ENCODE assay signal across 9 cellular contexts in genomic region chr5:177378884-177379883, GRCh38. TPM values are rescaled to one million over a fixed set of nuclear protein-coding genes. Genes with fewer than 3 reads are reported as not detected.
A peak's percentile ranks its signal among the peaks of the same experiment; 100 is the strongest.
DNase-seq lines count a peak whose midpoint lies in the region; FAIRE-seq and TF ChIP-seq lines count a peak whose summit lies in the region.
"Had no signal": no experiment of that assay in that cellular context is flagged by ENCODE, and none has a peak within 500 bp of the region (broad histone marks: within the 10 kb centered on the region; RNA-seq: fewer than 3 reads in every experiment).

No MANE protein-coding gene starts in this region.

- H3K9me3 ChIP-seq in hepatocyte (ENCODE audit: low read depth) (no peaks in the 10 kb centered on the region), endodermal cell (ENCODE audit: control insufficient read depth, low read length) (no peaks in the 10 kb centered on the region), OCI-LY7 (ENCODE audit: low read length) (no peaks in the 10 kb centered on the region)

- peak; percentile 15 for FAIRE-seq in H54 (lab: Jason Lieb, UNC)

- peak; percentile 91 for DNase-seq in DMS53 treated with DMSO at 0.1 percent for 48 hours (lab: John Stamatoyannopoulos, UW; ENCODE audit: unreplicated experiment)
- peak; percentile 85 for DNase-seq in H54 (ENCODE audit: insufficient read length, low spot score)
- DNase-seq in SW480 (ENCODE audit: low spot score): peak; percentile 90
- peak; percentile 83 for DNase-seq in hepatocyte (ENCODE audit: low spot score)
- DNase-seq in endodermal cell: no peak
- no peak for DNase-seq in iPS-NIHi7 (ENCODE audit: extremely low spot score)
- DNase-seq in NOMO-1 treated with DMSO at 0.1 percent for 48 hours (lab: John Stamatoyannopoulos, UW; ENCODE audit: unreplicated experiment): no peak
- DNase-seq in OCI-LY7 (ENCODE audit: low spot score): no peak

- H3K4me3 ChIP-seq in hepatocyte (no peak overlapping the region), endodermal cell (ENCODE audit: low read length) (no peak overlapping the region), OCI-LY7 (ENCODE audit: low read depth, low read length, poor library complexity, severe bottlenecking) (no peak overlapping the region)

- H4K20me1 ChIP-seq in hepatocyte (ENCODE audit: insufficient read depth, poor library complexity, severe bottlenecking) (no peaks in the 10 kb centered on the region), OCI-LY7 (ENCODE audit: insufficient read depth, low read length) (no peaks in the 10 kb centered on the region)

- peaks cover 13% of the 10 kb centered on the region for H3K4me1 ChIP-seq in hepatocyte (ENCODE audit: insufficient read depth)
- H3K4me1 ChIP-seq in endodermal cell (ENCODE audit: control insufficient read depth, insufficient read depth, low read length): no peaks in the 10 kb centered on the region
- H3K4me1 ChIP-seq in OCI-LY7 (ENCODE audit: insufficient read depth, low read length, poor library complexity, severe bottlenecking): peaks cover 5% of the 10 kb centered on the region

- no peaks in the 10 kb centered on the region for H3K79me2 ChIP-seq in hepatocyte
- H3K79me2 ChIP-seq in OCI-LY7 (ENCODE audit: insufficient read depth, low read depth, low read length): no peaks in the 10 kb centered on the region

- no peaks in the 10 kb centered on the region for H3K36me3 Mint-ChIP-seq in endodermal cell (ENCODE audit: low read depth)

- CTCF ChIA-PET in OCI-LY7 (lab: Charles Lee; ENCODE audit: unreplicated experiment): interaction anchor here (1.0 kb wide), 2 partner anchors 9 to 82 kb away, joined by 3 to 4 read pairs; no protein-coding TSS in a partner anchor

- 59% methylated on average over 15 of the region's 15 CpGs for WGBS in hepatocyte (ENCODE audit: low lambda C conversion rate, missing lambda C conversion rate)
- WGBS in endodermal cell (ENCODE audit: insufficient coverage in 1 of 2, insufficient read length in 1 of 2), 2 experiments: 86 to 91% methylated on average over 11 to 15 of the region's 15 CpGs

- BruUV-seq in OCI-LY7 (replicated peaks; lab: Mats Ljungman, UMichigan): no TSS peak

- POLR2A ChIA-PET in OCI-LY7 (lab: Charles Lee): interaction anchor here (0.5 to 1.0 kb wide), 6 partner anchors 10 to 66 kb away, joined by 3 to 6 read pairs (median 4); partner anchors contain the start of gene RGS14

- peaks cover 5% of the 10 kb centered on the region for H3K27me3 Mint-ChIP-seq in endodermal cell (ENCODE audit: insufficient read depth)

- no peak overlapping the region for H3K9ac ChIP-seq in endodermal cell (ENCODE audit: extremely low read depth, low read length, poor library complexity, severe bottlenecking)

- no peak for TF ChIP-seq POLR2A in H54 (IDR thresholded peaks at IDR 0.05; ENCODE audit: low read depth, low read length)

- H3K4me2 ChIP-seq in hepatocyte: peak overlapping the region; percentile 41
- H3K4me2 ChIP-seq in OCI-LY7 (ENCODE audit: low read length): no peak overlapping the region

- H3K4me3 Mint-ChIP-seq in endodermal cell: no peak overlapping the region

- no peaks in the 10 kb centered on the region for H3K36me3 ChIP-seq in hepatocyte (replicated peaks; ENCODE audit: insufficient read depth, low read depth)
- H3K36me3 ChIP-seq in endodermal cell (ENCODE audit: control insufficient read depth, insufficient read depth, low read length): no peaks in the 10 kb centered on the region
- no peaks in the 10 kb centered on the region for H3K36me3 ChIP-seq in OCI-LY7 (ENCODE audit: insufficient read depth, low read length)

- no peak overlapping the region for H2AFZ ChIP-seq in hepatocyte
- H2AFZ ChIP-seq in OCI-LY7 (ENCODE audit: low read length): no peak overlapping the region

- H3K27ac ChIP-seq in hepatocyte: peak overlapping the region; percentile 88
- H3K27ac ChIP-seq in endodermal cell (ENCODE audit: low read depth, low read length): no peak overlapping the region
- H3K27ac ChIP-seq in OCI-LY7 (ENCODE audit: low read depth, low read length, poor library complexity, severe bottlenecking): no peak overlapping the region

- no peaks in the 10 kb centered on the region for H3K9me3 Mint-ChIP-seq in endodermal cell

- peaks cover 5% of the 10 kb centered on the region for H3K4me1 Mint-ChIP-seq in endodermal cell

- H3K9me2 ChIP-seq in hepatocyte (replicated peaks; ENCODE audit: insufficient read depth) (no peaks in the 10 kb centered on the region), OCI-LY7 (ENCODE audit: insufficient read depth, low read length) (no peaks in the 10 kb centered on the region)

- no peaks in the 10 kb centered on the region for H3K27me3 ChIP-seq in hepatocyte
- H3K27me3 ChIP-seq in endodermal cell (ENCODE audit: control insufficient read depth, insufficient read depth, low read length, poor library complexity, severe bottlenecking): no peaks in the 10 kb centered on the region

- TF ChIP-seq CTCF in hepatocyte (IDR thresholded peaks at IDR 0.05; ENCODE audit: poor library complexity): no peak
- no peak for TF ChIP-seq CTCF in endodermal cell (conservative IDR thresholded peaks at IDR 0.05)
- TF ChIP-seq CTCF in OCI-LY7 (conservative IDR thresholded peaks at IDR 0.05; ENCODE audit: low read length): no peak

- H3K27ac Mint-ChIP-seq in endodermal cell: no peak overlapping the region

- intact Hi-C loops in OCI-LY7 (cut with micrococcal nuclease; ENCODE audit: unreplicated experiment): no loop called here

RNA-seq across cellular contexts. Expression of gene SLC34A1, which starts 5.0 kb away (rescaled TPM):
- total RNA-seq in hepatocyte (0.12 TPM in 1 of 2 replicates, not detected in the other), endodermal cell (not detected), OCI-LY7 (2022) (0.46 and 0.63 TPM in 2 replicates)
- 0.33 TPM in 1 of 2 replicates, not detected in the other for polyA plus RNA-seq in hepatocyte
- polyA plus RNA-seq in endodermal cell (2013, experiment 1 of 2): not detected
- not detected for polyA plus RNA-seq in endodermal cell (2013, experiment 2 of 2)
- 0.05 and 0.35 TPM in 2 replicates for total RNA-seq in OCI-LY7 (2014; rRNA removed; shearing (Covaris generic))
- total RNA-seq: dermis microvascular lymphatic vessel endothelial cell had no signal

RNA-seq across cellular contexts. Expression of gene PFN3, which starts 21.3 kb away (rescaled TPM):
- total RNA-seq in hepatocyte (not detected in 2 replicates), endodermal cell (not detected), OCI-LY7 (2022) (not detected in 2 replicates)
- not detected in 2 replicates for polyA plus RNA-seq in hepatocyte
- polyA plus RNA-seq in endodermal cell (2013, experiment 1 of 2): not detected
- polyA plus RNA-seq in endodermal cell (2013, experiment 2 of 2): not detected
- not detected in 2 replicates for total RNA-seq in OCI-LY7 (2014; rRNA removed; shearing (Covaris generic))
- total RNA-seq: dermis microvascular lymphatic vessel endothelial cell had no signal

RNA-seq across cellular contexts. Expression of gene RGS14, which starts 21.5 kb away (rescaled TPM):
- total RNA-seq in hepatocyte: 26.1 and 36.5 TPM in 2 replicates
- polyA plus RNA-seq in hepatocyte: 30.7 and 37.0 TPM in 2 replicates
- 10 to 100 TPM; 14.2 to 21.9 TPM for total RNA-seq in endodermal cell
- polyA plus RNA-seq in endodermal cell (2013, experiment 1 of 2): 17.1 TPM
- polyA plus RNA-seq in endodermal cell (2013, experiment 2 of 2): 18.7 TPM
- 33.0 and 43.3 TPM in 2 replicates for total RNA-seq in OCI-LY7 (2014; rRNA removed; shearing (Covaris generic))
- 41.7 and 46.3 TPM in 2 replicates for total RNA-seq in OCI-LY7 (2022)

RNA-seq across cellular contexts. Expression of gene LMAN2, which starts 27.7 kb away (rescaled TPM):
- total RNA-seq in hepatocyte (357 and 366 TPM in 2 replicates), endodermal cell (100 to 1,000 TPM; 119 to 128 TPM), OCI-LY7 (2022) (103 and 116 TPM in 2 replicates)
- polyA plus RNA-seq in hepatocyte: 381 and 391 TPM in 2 replicates
- 116 TPM for polyA plus RNA-seq in endodermal cell (2013, experiment 1 of 2)
- polyA plus RNA-seq in endodermal cell (2013, experiment 2 of 2): 116 TPM
- 144 and 151 TPM in 2 replicates for total RNA-seq in OCI-LY7 (2014; rRNA removed; shearing (Covaris generic))

RNA-seq across cellular contexts. Expression of gene F12, which starts 30.2 kb away (rescaled TPM):
- total RNA-seq in hepatocyte (16.5 and 18.2 TPM in 2 replicates), endodermal cell (1 to 10 TPM in 1 of 2 donors, under 1 TPM in 1; 0.95 to 2.9 TPM), OCI-LY7 (2022) (3.0 and 3.8 TPM in 2 replicates)
- polyA plus RNA-seq in hepatocyte: 46.6 and 49.8 TPM in 2 replicates
- polyA plus RNA-seq in endodermal cell (2013, experiment 1 of 2): 0.75 TPM
- polyA plus RNA-seq in endodermal cell (2013, experiment 2 of 2): 0.46 TPM
- total RNA-seq in OCI-LY7 (2014; rRNA removed; shearing (Covaris generic)): 1.2 TPM in 1 of 2 replicates, not detected in the other

Comparison
In these comparisons a context has a peak if more than half of its experiments do, and no peak if none do; other contexts are left out.
1. DNase-seq: peak in DMS53 treated with DMSO at 0.1 percent for 48 hours (single experiment), H54 (single experiment), SW480 (single experiment) and hepatocyte (single experiment); none in endodermal cell (single experiment), iPS-NIHi7 (single experiment), NOMO-1 treated with DMSO at 0.1 percent for 48 hours (single experiment) and OCI-LY7 (single experiment).